Comparison of ENCODE assay signal across 8 cellular contexts in the genomic region with DNA sequence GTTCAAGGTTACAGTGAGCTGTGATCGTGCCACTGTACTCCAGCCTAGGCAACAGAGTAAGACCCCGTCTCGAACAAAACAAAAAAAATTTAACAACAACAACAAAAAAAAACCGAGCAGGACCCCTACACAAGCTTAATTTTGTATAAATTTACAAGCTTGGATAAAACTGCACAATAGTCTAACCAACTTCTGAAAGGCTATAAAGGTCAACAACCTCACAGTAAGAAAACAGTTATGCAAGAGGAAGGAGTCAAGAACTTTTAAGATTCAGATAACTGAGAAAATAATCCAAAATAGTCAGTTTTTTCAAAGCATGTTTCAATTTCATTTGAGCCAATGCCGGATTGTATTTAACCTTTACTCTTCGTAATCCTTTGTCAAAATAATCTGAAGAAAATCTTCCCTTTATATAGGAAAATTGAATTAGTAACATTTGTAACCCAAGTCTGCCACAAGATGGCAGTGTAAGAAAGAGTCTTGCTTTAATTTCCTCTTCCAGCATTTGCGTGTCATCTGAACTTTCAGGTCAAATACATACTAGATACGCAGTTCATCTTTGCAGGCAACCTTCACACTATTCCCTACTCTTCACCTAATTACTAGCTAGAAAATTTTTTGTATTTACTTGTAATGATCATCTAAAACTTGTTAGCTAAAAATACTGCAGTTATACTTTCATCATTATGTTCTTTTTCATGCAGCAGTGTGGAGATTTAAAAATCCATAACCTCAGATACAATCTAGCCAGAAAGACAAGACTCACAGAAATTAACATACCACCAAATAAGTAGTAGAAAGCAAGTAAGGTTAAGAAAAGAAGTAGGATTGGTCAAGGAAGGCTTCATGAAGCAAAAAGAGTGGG. TPM values are rescaled to one million over a fixed set of nuclear protein-coding genes. Genes with fewer than 3 reads are reported as not detected.
A peak's percentile ranks its signal among the peaks of the same experiment; 100 is the strongest.
DNase-seq lines count a peak whose midpoint lies in the region; ATAC-seq and TF ChIP-seq lines count a peak whose summit lies in the region.

No MANE protein-coding gene starts in this region.

- peaks cover 33% of the 10 kb centered on the region for H3F3A ChIP-seq in SU-DHL-6 (ENCODE audit: insufficient read depth)

- H3K27ac ChIP-seq in SU-DHL-6 (ENCODE audit: low read depth, low read length) = peak overlapping the region; percentile 44; the same call in 1 of the 2 replicates

- H3K4me3 ChIP-seq in SU-DHL-6 (ENCODE audit: insufficient read depth, low read length, poor library complexity, severe bottlenecking) = no peak overlapping the region

- H3K4me3 Mint-ChIP-seq in Calu3 (ENCODE audit: low read depth, unreplicated experiment) (no peak overlapping the region), endothelial cell (ENCODE audit: unreplicated experiment) (no peak overlapping the region)

- H3K4me1 Mint-ChIP-seq in Calu3 (ENCODE audit: low read depth, unreplicated experiment) (peaks cover 13% of the 10 kb centered on the region), endothelial cell (ENCODE audit: unreplicated experiment) (peaks cover 20% of the 10 kb centered on the region)

- H3K36me3 Mint-ChIP-seq in Calu3 (ENCODE audit: insufficient read depth, unreplicated experiment) (peaks cover 54% of the 10 kb centered on the region), endothelial cell (ENCODE audit: low read depth, unreplicated experiment) (peaks cover 9% of the 10 kb centered on the region)

- intact Hi-C loops in Calu3 (cut with micrococcal nuclease; ENCODE audit: unreplicated experiment) = loop anchor here (1.0 kb wide), 1 partner anchor 282 kb away; no protein-coding TSS in a partner anchor

- H3K27me3 Mint-ChIP-seq in Calu3 (ENCODE audit: unreplicated experiment) (no peaks in the 10 kb centered on the region), endothelial cell (ENCODE audit: unreplicated experiment) (no peaks in the 10 kb centered on the region)

- peak overlapping the region; percentile 6; the same call in 1 of the 2 replicates for H3K9ac ChIP-seq in SU-DHL-6 (ENCODE audit: low read length)

- peaks cover 57% of the 10 kb centered on the region for H3K79me2 ChIP-seq in SU-DHL-6 (ENCODE audit: insufficient read depth, low read length)

- CTCF ChIA-PET in Calu3 (lab: Charles Lee) = interaction anchor here (0.8 to 1.7 kb wide), 3 partner anchors 15 to 280 kb away, joined by 4 to 13 read pairs (median 12); partner anchors contain the start of gene PARP2

- no peaks in the 10 kb centered on the region for H3K27me3 ChIP-seq in SU-DHL-6 (ENCODE audit: low read length)

- H3K9me3 ChIP-seq in SU-DHL-6 (ENCODE audit: insufficient read depth, low read length) = no peaks in the 10 kb centered on the region

- H3K4me2 ChIP-seq in SU-DHL-6 (ENCODE audit: low read depth, low read length, poor library complexity, severe bottlenecking) = peak overlapping the region; percentile 34

- TF ChIP-seq CTCF in Calu3 (IDR thresholded peaks at IDR 0.05; ENCODE audit: unreplicated experiment) (peak; percentile 46), SU-DHL-6 (IDR thresholded peaks at IDR 0.05; ENCODE audit: insufficient read depth, low read length, poor library complexity, severe bottlenecking) (peak; percentile 77), endothelial cell (IDR thresholded peaks at IDR 0.05; ENCODE audit: unreplicated experiment) (peak; percentile 88)

- H4K20me1 ChIP-seq in SU-DHL-6 (ENCODE audit: low read depth, low read length) = 0 out of 2 replicates have a peak, but pooled peaks cover 6% of the 10 kb centered on the region

- DNase-seq in Calu3 = peak; percentile 36
- DNase-seq in NCI-H128 (lab: John Stamatoyannopoulos, UW; ENCODE audit: unreplicated experiment) = peak; percentile 13
- DNase-seq in endothelial cell (ENCODE audit: low spot score) = peak; percentile 21
- DNase-seq in mucosa of gallbladder (ENCODE audit: low spot score) = peak; percentile 39
- no peak for DNase-seq in NK-92 treated with Interleukin-12 subunit alpha and Interleukin-12 subunit beta, amount 100 ng/mL, for 24 hours (lab: John Stamatoyannopoulos, UW)

- H3K9me3 Mint-ChIP-seq in Calu3 (ENCODE audit: low read depth, unreplicated experiment) = no peaks in the 10 kb centered on the region
- no peaks in the 10 kb centered on the region for H3K9me3 Mint-ChIP-seq in endothelial cell (ENCODE audit: unreplicated experiment)

- H3K9me2 ChIP-seq in SU-DHL-6 (replicated peaks; ENCODE audit: insufficient read depth, low read length) = no peaks in the 10 kb centered on the region

- H2AFZ ChIP-seq in SU-DHL-6 (ENCODE audit: low read depth, low read length, severe bottlenecking) = no peak overlapping the region

- no TSS peak for BruUV-seq in Calu3 (replicated peaks; lab: Mats Ljungman, UMichigan)

- H3K27ac Mint-ChIP-seq in Calu3 (ENCODE audit: unreplicated experiment) (no peak overlapping the region), endothelial cell (ENCODE audit: unreplicated experiment) (peak overlapping the region; percentile 25)

- ATAC-seq in GM21360 (IDR thresholded peaks at IDR 0.05; ENCODE audit: unreplicated experiment) (peak; percentile 53), GM21526 (IDR thresholded peaks at IDR 0.05; ENCODE audit: low FRiP score, unreplicated experiment) (no peak)

- H3K36me3 ChIP-seq in SU-DHL-6 (ENCODE audit: low read length) = peaks cover 40% of the 10 kb centered on the region

RNA-seq across cellular contexts. Expression of gene CCNB1IP1, which starts 5.8 kb away (rescaled TPM):
- total RNA-seq in Calu3 (2022) (37.3 and 39.0 TPM in 2 replicates), endothelial cell (ENCODE audit: unreplicated experiment) (91.1 TPM), mucosa of gallbladder (40.1 TPM)

RNA-seq across cellular contexts. Expression of gene PARP2, which starts 16.2 kb away (rescaled TPM):
- total RNA-seq in Calu3 (2022) = 28.6 and 30.5 TPM in 2 replicates
- total RNA-seq in endothelial cell (ENCODE audit: unreplicated experiment) = 24.4 TPM
- 15.5 TPM for total RNA-seq in mucosa of gallbladder

RNA-seq across cellular contexts. Expression of gene TTC5, which starts 21.5 kb away (rescaled TPM):
- 20.6 and 28.2 TPM in 2 replicates for total RNA-seq in Calu3 (2022)
- total RNA-seq in endothelial cell (ENCODE audit: unreplicated experiment) = 14.3 TPM
- 19.1 TPM for total RNA-seq in mucosa of gallbladder
